ENCODE assay signal across 1 cellular context in genomic region chr2:19354417-19355022, GRCh38.
TF ChIP-seq lines count a peak whose summit lies in the region.

No MANE protein-coding gene starts in this region.

TF ChIP-seq in SK-N-SH treated with all-trans-retinoic acid at 6 μM for 48 hours, 23 proteins besides CTCF, POLR2A, EP300 and RAD21 (continued from another document):
- TF ChIP-seq TSHZ2 (CRISPR knock-in tag; IDR thresholded peaks at IDR 0.05) (no peak), PPARA (CRISPR knock-in tag; IDR thresholded peaks at IDR 0.05; ENCODE audit: borderline replicate concordance) (no peak), ESRRG (CRISPR knock-in tag; IDR thresholded peaks at IDR 0.05) (no peak), BACH2 (CRISPR knock-in tag; IDR thresholded peaks at IDR 0.05; ENCODE audit: borderline replicate concordance) (no peak), SNAI2 (CRISPR knock-in tag; IDR thresholded peaks at IDR 0.05) (no peak), ZC3H10 (CRISPR knock-in tag; IDR thresholded peaks at IDR 0.05) (no peak), RARB (CRISPR knock-in tag; IDR thresholded peaks at IDR 0.05) (no peak), ARNTL (CRISPR knock-in tag; IDR thresholded peaks at IDR 0.05; ENCODE audit: borderline replicate concordance, low read depth) (no peak), ZNF8 (CRISPR knock-in tag; IDR thresholded peaks at IDR 0.05) (no peak), ISL1 (CRISPR knock-in tag; IDR thresholded peaks at IDR 0.05) (no peak)
- TF ChIP-seq, protein P1, sequence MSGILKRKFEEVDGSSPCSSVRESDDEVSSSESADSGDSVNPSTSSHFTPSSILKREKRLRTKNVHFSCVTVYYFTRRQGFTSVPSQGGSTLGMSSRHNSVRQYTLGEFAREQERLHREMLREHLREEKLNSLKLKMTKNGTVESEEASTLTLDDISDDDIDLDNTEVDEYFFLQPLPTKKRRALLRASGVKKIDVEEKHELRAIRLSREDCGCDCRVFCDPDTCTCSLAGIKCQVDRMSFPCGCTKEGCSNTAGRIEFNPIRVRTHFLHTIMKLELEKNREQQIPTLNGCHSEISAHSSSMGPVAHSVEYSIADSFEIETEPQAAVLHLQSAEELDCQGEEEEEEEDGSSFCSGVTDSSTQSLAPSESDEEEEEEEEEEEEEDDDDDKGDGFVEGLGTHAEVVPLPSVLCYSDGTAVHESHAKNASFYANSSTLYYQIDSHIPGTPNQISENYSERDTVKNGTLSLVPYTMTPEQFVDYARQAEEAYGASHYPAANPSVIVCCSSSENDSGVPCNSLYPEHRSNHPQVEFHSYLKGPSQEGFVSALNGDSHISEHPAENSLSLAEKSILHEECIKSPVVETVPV (CRISPR knock-in tag; IDR thresholded peaks at IDR 0.05) = no peak
